24 cellular contexts compared by ENCODE assay signal in the genomic region with DNA sequence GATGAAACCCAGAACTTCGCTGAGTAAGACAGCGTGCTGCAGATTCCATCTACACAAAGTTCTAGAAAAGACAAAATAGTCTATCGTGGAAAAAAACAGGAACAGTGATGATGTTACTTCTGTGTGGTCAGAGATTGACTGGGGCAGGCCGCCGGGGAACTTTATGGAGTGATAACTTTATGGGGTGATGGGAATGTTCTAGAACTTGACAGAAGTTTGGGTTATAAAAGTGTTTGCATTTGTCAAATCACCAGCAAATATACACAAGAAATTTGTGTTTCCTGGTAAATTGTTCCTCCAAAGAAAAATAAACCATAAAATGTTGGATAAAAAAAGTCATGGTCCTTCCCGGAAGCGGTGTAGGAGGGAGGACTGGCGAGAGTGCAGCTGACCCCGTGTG.
"Had no signal": no experiment of that assay in that cellular context is flagged by ENCODE, and none has a peak within 500 bp of the region (broad histone marks: within the 10 kb centered on the region; RNA-seq: fewer than 3 reads in every experiment).

No MANE protein-coding gene starts in this region.

- H3K27ac Mint-ChIP-seq: activated CD4-positive, alpha-beta memory T cell treated with anti-CD3 and anti-CD28 coated beads, Interleukin-2, amount 10 ng/mL, durations not matched to agents 7 days and 5 days; activated CD8-positive, alpha-beta memory T cell treated with anti-CD3 and anti-CD28 coated beads, Interleukin-2, amount 10 ng/mL, durations not matched to agents 7 days and 5 days; activated naive CD8-positive, alpha-beta T cell treated with anti-CD3 and anti-CD28 coated beads, Interleukin-2, amount 10 ng/mL, durations not matched to agents 7 days and 5 days; activated T-helper 2 cell treated with anti-CD3 and anti-CD28 coated beads, Interferon-gamma antibody, Interleukin-2, Interleukin-4, amounts not matched to agents 10 μg/mL and 5 μg/mL and 100 μg/mL, durations not matched to agents 14 hours and 24 hours and 36 hours; memory B cell; naive B cell; T-cell; type B pancreatic cell had no signal

- DNase-seq: activated CD4-positive, alpha-beta memory T cell treated with anti-CD3 and anti-CD28 coated beads, Interleukin-2, amount 10 ng/mL, durations not matched to agents 7 days and 5 days; activated CD4-positive, alpha-beta T cell treated with anti-CD3 and anti-CD28 coated beads for 48 hours; activated CD4-positive, CD25-positive, alpha-beta regulatory T cell; activated CD8-positive, alpha-beta memory T cell treated with anti-CD3 and anti-CD28 coated beads, Interleukin-2, amount 10 ng/mL, durations not matched to agents 7 days and 5 days; activated naive CD4-positive, alpha-beta T cell treated with Interleukin-2 at 50 U/mL for 16 hours; activated naive CD8-positive, alpha-beta T cell treated with anti-CD3 and anti-CD28 coated beads, Interleukin-2, amount 10 ng/mL, durations not matched to agents 7 days and 5 days; amygdala; central memory CD4-positive, alpha-beta T cell; erythroblast; hippocampal formation; left lung; mucosa of descending colon; naive B cell; SHP77 treated with DMSO at 0.1 percent for 48 hours; SK-N-SH; stimulated activated CD4-positive, alpha-beta T cell treated with anti-CD3 and anti-CD28 coated beads, Interleukin-2, amount 100 ng/mL, for 24 hours; stimulated activated naive CD4-positive, alpha-beta T cell treated with Interleukin-2 at 50 U/mL for 16 hours; T-cell; T-helper 9 cell had no signal

- H3K9me3 ChIP-seq: body of pancreas, left lung, mucosa of descending colon, SK-N-SH, suprapubic skin had no signal

- ATAC-seq: activated CD8-positive, alpha-beta memory T cell treated with anti-CD3 and anti-CD28 coated beads, Interleukin-2, amount 10 ng/mL, durations not matched to agents 7 days and 5 days; left lung; mucosa of descending colon; T-cell had no signal

- H3K36me3 ChIP-seq: left lung, suprapubic skin had no signal

- H3K36me3 Mint-ChIP-seq: activated CD8-positive, alpha-beta memory T cell treated with anti-CD3 and anti-CD28 coated beads, Interleukin-2, amount 10 ng/mL, durations not matched to agents 7 days and 5 days; activated naive CD8-positive, alpha-beta T cell treated with anti-CD3 and anti-CD28 coated beads, Interleukin-2, amount 10 ng/mL, durations not matched to agents 7 days and 5 days; memory B cell; T-cell; type B pancreatic cell had no signal

- H3K9me3 Mint-ChIP-seq: activated CD4-positive, alpha-beta memory T cell treated with anti-CD3 and anti-CD28 coated beads, Interleukin-2, amount 10 ng/mL, durations not matched to agents 7 days and 5 days; activated naive CD8-positive, alpha-beta T cell treated with anti-CD3 and anti-CD28 coated beads, Interleukin-2, amount 10 ng/mL, durations not matched to agents 7 days and 5 days; activated T-helper 2 cell treated with anti-CD3 and anti-CD28 coated beads, Interferon-gamma antibody, Interleukin-2, Interleukin-4, amounts not matched to agents 10 μg/mL and 5 μg/mL and 100 μg/mL, durations not matched to agents 14 hours and 24 hours and 36 hours; memory B cell; naive B cell; T-cell; type B pancreatic cell had no signal

- H3K4me2 ChIP-seq: SK-N-SH had no signal

- H3K27me3 Mint-ChIP-seq: activated CD4-positive, alpha-beta memory T cell treated with anti-CD3 and anti-CD28 coated beads, Interleukin-2, amount 10 ng/mL, durations not matched to agents 7 days and 5 days; activated naive CD8-positive, alpha-beta T cell treated with anti-CD3 and anti-CD28 coated beads, Interleukin-2, amount 10 ng/mL, durations not matched to agents 7 days and 5 days; type B pancreatic cell had no signal

- H3K4me3 ChIP-seq: body of pancreas, left lung, mucosa of descending colon, suprapubic skin had no signal

- H3K9ac ChIP-seq: SK-N-SH had no signal

- H3K4me1 Mint-ChIP-seq: activated CD4-positive, alpha-beta memory T cell treated with anti-CD3 and anti-CD28 coated beads, Interleukin-2, amount 10 ng/mL, durations not matched to agents 7 days and 5 days; activated CD8-positive, alpha-beta memory T cell treated with anti-CD3 and anti-CD28 coated beads, Interleukin-2, amount 10 ng/mL, durations not matched to agents 7 days and 5 days; activated naive CD8-positive, alpha-beta T cell treated with anti-CD3 and anti-CD28 coated beads, Interleukin-2, amount 10 ng/mL, durations not matched to agents 7 days and 5 days had no signal

- H3K27ac ChIP-seq: body of pancreas, left lung, suprapubic skin had no signal

- H3K27me3 ChIP-seq: body of pancreas, left lung, suprapubic skin had no signal

- H3K4me3 Mint-ChIP-seq: activated CD4-positive, alpha-beta memory T cell treated with anti-CD3 and anti-CD28 coated beads, Interleukin-2, amount 10 ng/mL, durations not matched to agents 7 days and 5 days; activated CD8-positive, alpha-beta memory T cell treated with anti-CD3 and anti-CD28 coated beads, Interleukin-2, amount 10 ng/mL, durations not matched to agents 7 days and 5 days; activated naive CD8-positive, alpha-beta T cell treated with anti-CD3 and anti-CD28 coated beads, Interleukin-2, amount 10 ng/mL, durations not matched to agents 7 days and 5 days; memory B cell; naive B cell; T-cell; type B pancreatic cell had no signal

- H3K4me1 ChIP-seq: body of pancreas had no signal
